Comparison of ENCODE assay signal across 18 cellular contexts in genomic region chr2:12804141-12804857, GRCh38.
DNase-seq lines count a peak whose midpoint lies in the region; ATAC-seq and TF ChIP-seq lines count a peak whose summit lies in the region.
"Had no signal": no experiment of that assay in that cellular context is flagged by ENCODE, and none has a peak within 500 bp of the region (broad histone marks: within the 10 kb centered on the region; RNA-seq: fewer than 3 reads in every experiment).

No MANE protein-coding gene starts in this region.

- H3K27ac ChIP-seq in left ventricle myocardium inferior (replicated peaks): no peak overlapping the region
- H3K27ac ChIP-seq in heart left ventricle: peak overlapping the region in 1 of 12 donors; percentile 67
- no peak overlapping the region for H3K27ac ChIP-seq in Panc1 (ENCODE audit: low read length)
- no peak overlapping the region for H3K27ac ChIP-seq in fibroblast of lung (ENCODE audit: insufficient read depth, low read length)
- H3K27ac ChIP-seq: 22Rv1, HL-60, PC-9 had no signal

- DNase-seq in left ventricle myocardium inferior (no peak), heart left ventricle (no peak), Panc1 (ENCODE audit: low read depth, low spot score) (no peak), fibroblast of lung (ENCODE audit: low read depth in 2 of 2) (no peak), NCI-H2171 treated with DMSO at 0.1 percent for 48 hours (lab: John Stamatoyannopoulos, UW) (no peak), NCI-H748 treated with DMSO at 0.1 percent for 48 hours (lab: John Stamatoyannopoulos, UW) (no peak)
- no peak for DNase-seq in stimulated activated CD4-positive, alpha-beta T cell treated with anti-CD3 and anti-CD28 coated beads, Interleukin-4, amount 100 ng/mL, for 4 hours
- DNase-seq: DMS53, GOT3, HFFc6, NCI-H345, NCI-H526 treated with DMSO at 0.1 percent for 48 hours, PC-9 had no signal

- no peak overlapping the region for H3K9ac ChIP-seq in fibroblast of lung (ENCODE audit: insufficient read depth, low read length)

- CTCF ChIA-PET in Panc1 (lab: Charles Lee): no interaction called here

- no peak for TF ChIP-seq POLR2A in heart left ventricle (IDR thresholded peaks at IDR 0.05)

- H4K20me1 ChIP-seq in fibroblast of lung (ENCODE audit: control insufficient read depth, extremely low read depth, insufficient read depth, low read length): no peaks in the 10 kb centered on the region

- H3K4me1 ChIP-seq in left ventricle myocardium inferior (peaks cover 52% of the 10 kb centered on the region), heart left ventricle (peaks cover 9 to 46% (median 33%) of the 10 kb centered on the region in 12 donors), Panc1 (ENCODE audit: control insufficient read depth, insufficient read depth, low read length) (no peaks in the 10 kb centered on the region), fibroblast of lung (ENCODE audit: control insufficient read depth, extremely low read depth, insufficient read depth, low read length) (no peaks in the 10 kb centered on the region)

- H3K36me3 ChIP-seq in left ventricle myocardium inferior (no peaks in the 10 kb centered on the region), heart left ventricle (no peaks in the 10 kb centered on the region), Panc1 (ENCODE audit: control insufficient read depth, insufficient read depth, low read length) (no peaks in the 10 kb centered on the region), fibroblast of lung (ENCODE audit: control insufficient read depth, insufficient read depth, low read length) (no peaks in the 10 kb centered on the region)

- peak overlapping the region; percentile 36 for H3K4me2 ChIP-seq in fibroblast of lung (ENCODE audit: extremely low read depth, insufficient read depth, low read length)
- H3K4me2 ChIP-seq: PC-9 had no signal

- H3K79me2 ChIP-seq in fibroblast of lung (ENCODE audit: control insufficient read depth, insufficient read depth, low read length): no peaks in the 10 kb centered on the region

- no peaks in the 10 kb centered on the region for H3K27me3 ChIP-seq in left ventricle myocardium inferior (ENCODE audit: low read depth)
- no peaks in the 10 kb centered on the region for H3K27me3 ChIP-seq in heart left ventricle
- H3K27me3 ChIP-seq in Panc1 (ENCODE audit: control insufficient read depth, insufficient read depth, low read length): no peaks in the 10 kb centered on the region
- no peaks in the 10 kb centered on the region for H3K27me3 ChIP-seq in fibroblast of lung (ENCODE audit: control insufficient read depth, insufficient read depth, low read length)

- H3K9me3 ChIP-seq in left ventricle myocardium inferior (replicated peaks) (peaks cover 26% of the 10 kb centered on the region), heart left ventricle (peaks cover 0 to 22% (median 7%) of the 10 kb centered on the region in 12 donors), Panc1 (ENCODE audit: control insufficient read depth, insufficient read depth, low read depth, low read length) (no peaks in the 10 kb centered on the region), fibroblast of lung (ENCODE audit: control insufficient read depth, insufficient read depth, low read depth, low read length) (no peaks in the 10 kb centered on the region)

- intact Hi-C loops in left ventricle myocardium inferior (cut with micrococcal nuclease): no loop called here
- intact Hi-C loops in heart left ventricle (cut with DNase I): loop anchor here in 5 of 10 donors (5.0 to 10.0 kb wide), 3 partner anchors 69 to 201 kb away; no protein-coding TSS in a partner anchor
- intact Hi-C loops in Panc1 (cut with micrococcal nuclease; ENCODE audit: unreplicated experiment): no loop called here

- POLR2A ChIA-PET in Panc1 (lab: Charles Lee): no interaction called here

- 30 to 46% (median 35%) methylated on average over 2 of the region's 2 CpGs for WGBS in heart left ventricle, 4 donors

- no peak overlapping the region for H2AFZ ChIP-seq in fibroblast of lung (ENCODE audit: low read length)
- H2AFZ ChIP-seq: PC-9 had no signal

- H3K4me3 ChIP-seq in left ventricle myocardium inferior (no peak overlapping the region), heart left ventricle (no peak overlapping the region), Panc1 (ENCODE audit: low read depth in 2 of 2, low read length in 2 of 2) (no peak overlapping the region), fibroblast of lung (replicated peaks in 1 of 4; ENCODE audit: control extremely low read depth in 1 of 4, insufficient read depth in 1 of 4, low read depth in 3 of 4, low read length in 4 of 4) (no peak overlapping the region)
- H3K4me3 ChIP-seq: K562, PC-9 had no signal

- TF ChIP-seq CTCF in left ventricle myocardium inferior (IDR thresholded peaks at IDR 0.05; ENCODE audit: borderline replicate concordance) (peak; percentile 32), heart left ventricle (IDR thresholded peaks at IDR 0.05) (peak in 5 of 12 donors; percentile 8 to 32 (median 24)), Panc1 (IDR thresholded peaks at IDR 0.05) (peak; percentile 7; the same call in 1 of the 2 replicates), fibroblast of lung (conservative IDR thresholded peaks at IDR 0.05 in 1 of 2, IDR thresholded peaks at IDR 0.05 in 1 of 2; ENCODE audit: low read depth in 1 of 2, low read length in 2 of 2) (no peak)

- in situ Hi-C loops in Panc1 (cut with HindIII; ENCODE audit: low pct_unique_long_range_greater_than_20kb, low sequenced_read_pairs): no loop called here

- ATAC-seq in heart left ventricle (no peak), Panc1 (no peak), GM19023 (IDR thresholded peaks at IDR 0.05; ENCODE audit: unreplicated experiment) (no peak)
- ATAC-seq: K562, Right ventricle myocardium inferior had no signal

- BruUV-seq in Panc1 (replicated peaks; lab: Mats Ljungman, UMichigan): no TSS peak

Comparison
In these comparisons a context has a peak if more than half of its experiments do, and no peak if none do; other contexts are left out.
1. CTCF ChIP-seq: peak in left ventricle myocardium inferior (single experiment) and Panc1 (single experiment); none in fibroblast of lung (0 of 2).